13 cellular contexts compared by ENCODE assay signal in genomic region chr6:89073014-89073620, GRCh38. TPM values are rescaled to one million over a fixed set of nuclear protein-coding genes. Genes with fewer than 3 reads are reported as not detected.
DNase-seq lines count a peak whose midpoint lies in the region; ATAC-seq and TF ChIP-seq lines count a peak whose summit lies in the region.
"Had no signal": no experiment of that assay in that cellular context is flagged by ENCODE, and none has a peak within 500 bp of the region (broad histone marks: within the 10 kb centered on the region; RNA-seq: fewer than 3 reads in every experiment).

No MANE protein-coding gene starts in this region.

- peaks cover 8% of the 10 kb centered on the region for H3K4me1 Mint-ChIP-seq in brain
- H3K4me1 Mint-ChIP-seq in activated T-cell treated with anti-CD3 and anti-CD28 coated beads, Interleukin-2, amount 50 U/mL, for 72 hours (ENCODE audit: low read depth) = peaks cover 20% of the 10 kb centered on the region

- H3K27me3 ChIP-seq in lower lobe of right lung (ENCODE audit: low read depth) = no peaks in the 10 kb centered on the region
- H3K27me3 ChIP-seq in thymus (ENCODE audit: control insufficient read depth, insufficient read depth) = no peaks in the 10 kb centered on the region
- H3K27me3 ChIP-seq: foreskin keratinocyte, ovary, stomach had no signal

- ATAC-seq in lower lobe of right lung = peak; percentile 64 to 82
- ATAC-seq in GM18909 (IDR thresholded peaks at IDR 0.05; ENCODE audit: poor library complexity, unreplicated experiment) = no peak
- ATAC-seq in activated T-cell treated with anti-CD3 and anti-CD28 coated beads, Interleukin-2, amount 50 U/mL, for 72 hours (replicated peaks in 1 of 2) = no peak
- ATAC-seq in GM18907 (IDR thresholded peaks at IDR 0.05; ENCODE audit: unreplicated experiment) = no peak
- ATAC-seq in HG03095 (IDR thresholded peaks at IDR 0.05; ENCODE audit: unreplicated experiment) = no peak
- ATAC-seq: foreskin keratinocyte had no signal

- H3K27ac Mint-ChIP-seq in brain = peak overlapping the region in 3 of 5 experiments; percentile 67 to 83 (median 74)
- H3K27ac Mint-ChIP-seq in activated T-cell treated with anti-CD3 and anti-CD28 coated beads, Interleukin-2, amount 50 U/mL, for 72 hours = no peak overlapping the region

- no peak for TF ChIP-seq CTCF in brain (conservative IDR thresholded peaks at IDR 0.05)
- no peak for TF ChIP-seq CTCF in lower lobe of right lung (IDR thresholded peaks at IDR 0.05)

- no peaks in the 10 kb centered on the region for H3K36me3 Mint-ChIP-seq in brain
- H3K36me3 Mint-ChIP-seq in activated T-cell treated with anti-CD3 and anti-CD28 coated beads, Interleukin-2, amount 50 U/mL, for 72 hours (ENCODE audit: insufficient read depth in 2 of 2) = peaks cover 0 to 2% of the 10 kb centered on the region in 2 donors

- H3K27me3 Mint-ChIP-seq in brain = no peaks in the 10 kb centered on the region
- H3K27me3 Mint-ChIP-seq in activated T-cell treated with anti-CD3 and anti-CD28 coated beads, Interleukin-2, amount 50 U/mL, for 72 hours (ENCODE audit: low read depth) = peaks cover 6% of the 10 kb centered on the region

- H3K9me3 ChIP-seq in lower lobe of right lung (no peaks in the 10 kb centered on the region), thymus (ENCODE audit: control insufficient read depth) (no peaks in the 10 kb centered on the region)
- H3K9me3 ChIP-seq: ovary, stomach had no signal

- intact Hi-C loops in lower lobe of right lung (cut with DNase I) = no loop called here

- 38% methylated on average over 4 of the region's 4 CpGs for WGBS in thymus

- H3K4me3 ChIP-seq in lower lobe of right lung = no peak overlapping the region
- H3K4me3 ChIP-seq in thymus (ENCODE audit: low read length) = peak overlapping the region; percentile 4
- H3K4me3 ChIP-seq: ovary, stomach had no signal

- H3K27ac ChIP-seq in lower lobe of right lung (peak overlapping the region; percentile 49), thymus (ENCODE audit: low read depth) (peak overlapping the region; percentile 86)
- H3K27ac ChIP-seq: foreskin keratinocyte, ovary had no signal

- H3K9me3 Mint-ChIP-seq in brain = no peaks in the 10 kb centered on the region
- H3K9me3 Mint-ChIP-seq in activated T-cell treated with anti-CD3 and anti-CD28 coated beads, Interleukin-2, amount 50 U/mL, for 72 hours = no peaks in the 10 kb centered on the region

- H3K36me3 ChIP-seq in lower lobe of right lung = no peaks in the 10 kb centered on the region
- H3K36me3 ChIP-seq in thymus (ENCODE audit: control insufficient read depth, insufficient read depth) = no peaks in the 10 kb centered on the region
- H3K36me3 ChIP-seq: ovary, stomach had no signal

- peak overlapping the region in 1 of 5 experiments; percentile 24 for H3K4me3 Mint-ChIP-seq in brain
- H3K4me3 Mint-ChIP-seq in activated T-cell treated with anti-CD3 and anti-CD28 coated beads, Interleukin-2, amount 50 U/mL, for 72 hours = no peak overlapping the region

- peaks cover 8% of the 10 kb centered on the region for H3K4me1 ChIP-seq in lower lobe of right lung
- peaks cover 4% of the 10 kb centered on the region for H3K4me1 ChIP-seq in thymus (ENCODE audit: control insufficient read depth, insufficient read depth, low read length)
- H3K4me1 ChIP-seq: foreskin keratinocyte had no signal

- DNase-seq in NOMO-1 treated with DMSO at 0.1 percent for 48 hours (lab: John Stamatoyannopoulos, UW; ENCODE audit: unreplicated experiment) (peak; percentile 96), lower lobe of right lung (no peak)
- DNase-seq in activated T-cell treated with anti-CD3 and anti-CD28 coated beads, Interleukin-2, amount 50 U/mL, for 72 hours = no peak
- DNase-seq: activated CD4-positive, alpha-beta T cell treated with anti-CD3 and anti-CD28 coated beads, Interleukin-2, amount 50 U/mL, for 1 hour; activated naive CD4-positive, alpha-beta T cell; foreskin keratinocyte; ovary; stomach had no signal

RNA-seq across cellular contexts. Expression of gene PNRC1, which starts 7.4 kb away (rescaled TPM):
- 100 TPM for polyA plus RNA-seq in brain (ENCODE audit: insufficient read depth, low read depth, low replicate concordance)
- 198 TPM for total RNA-seq in lower lobe of right lung
- polyA plus RNA-seq in thymus = 230 TPM
- total RNA-seq in activated T-cell treated with anti-CD3 and anti-CD28 coated beads, Interleukin-2, amount 50 U/mL, for 72 hours = 100 to 1,000 TPM; 119 to 137 TPM

RNA-seq across cellular contexts. Expression of gene SRSF12, which starts 44.8 kb away (rescaled TPM):
- polyA plus RNA-seq in brain (ENCODE audit: insufficient read depth, low read depth, low replicate concordance) = 5.8 TPM
- total RNA-seq in lower lobe of right lung = not detected
- 1.2 TPM for polyA plus RNA-seq in thymus
- total RNA-seq in activated T-cell treated with anti-CD3 and anti-CD28 coated beads, Interleukin-2, amount 50 U/mL, for 72 hours = under 1 TPM; 0.23 to 0.46 TPM

Comparison
In these comparisons a context has a peak if more than half of its experiments do, and no peak if none do; other contexts are left out.
1. ATAC-seq: peak in lower lobe of right lung (2 of 2); none in GM18909 (single experiment), activated T-cell treated with anti-CD3 and anti-CD28 coated beads, Interleukin-2, amount 50 U/mL, for 72 hours (0 of 2), GM18907 (single experiment) and HG03095 (single experiment).